Comparison of ENCODE assay signal across 16 cellular contexts in genomic region chr5:143537056-143537455, GRCh38.
"Had no signal": no experiment of that assay in that cellular context is flagged by ENCODE, and none has a peak within 500 bp of the region (broad histone marks: within the 10 kb centered on the region; RNA-seq: fewer than 3 reads in every experiment).

No MANE protein-coding gene starts in this region.

- H3K9me3 ChIP-seq: thyroid gland, vagina had no signal

- H3K4me1 Mint-ChIP-seq: activated naive CD4-positive, alpha-beta T cell treated with anti-CD3 and anti-CD28 coated beads, Interleukin-2, amount 50 U/mL, for 24 hours; memory B cell; T-cell had no signal

- FAIRE-seq: frontal cortex, islet of Langerhans had no signal

- H3K27ac Mint-ChIP-seq: activated naive CD4-positive, alpha-beta T cell treated with anti-CD3 and anti-CD28 coated beads, Interleukin-2, amount 50 U/mL, for 24 hours; brain; memory B cell; T-cell; WTC11 had no signal

- H3K4me3 Mint-ChIP-seq: activated naive CD4-positive, alpha-beta T cell treated with anti-CD3 and anti-CD28 coated beads, Interleukin-2, amount 50 U/mL, for 24 hours; brain; memory B cell; T-cell; WTC11 had no signal

- H3K36me3 Mint-ChIP-seq: brain, memory B cell had no signal

- H3K4me1 ChIP-seq: left lung, thyroid gland, vagina had no signal

- H3K27ac ChIP-seq: left lung, thyroid gland, vagina had no signal

- H3K9me3 Mint-ChIP-seq: memory B cell had no signal

- H3K27me3 ChIP-seq: esophagus squamous epithelium, heart left ventricle, left lung, thyroid gland, vagina had no signal

- ATAC-seq: T-cell, WTC11 had no signal

- DNase-seq: activated CD4-positive, alpha-beta T cell treated with anti-CD3 and anti-CD28 coated beads, Interleukin-2, amount 50 U/mL, for 1 hour; activated T-cell treated with anti-CD3 and anti-CD28 coated beads for 4 hours; esophagus squamous epithelium; left lung; stimulated activated CD4-positive, alpha-beta T cell treated with anti-CD3 and anti-CD28 coated beads, Interleukin-4, amount 100 ng/mL, for 1 hour; stimulated activated CD8-positive, alpha-beta memory T cell treated with anti-CD3 and anti-CD28 coated beads, Interleukin-4, amount 100 ng/mL, for 48 hours; T-cell; thyroid gland had no signal

- H3K36me3 ChIP-seq: esophagus squamous epithelium, heart left ventricle, left lung, thyroid gland, vagina had no signal

- H3K4me3 ChIP-seq: esophagus squamous epithelium, heart left ventricle, left lung, thyroid gland, vagina had no signal

- H3K27me3 Mint-ChIP-seq: brain, memory B cell had no signal
